8 cellular contexts compared by ENCODE assay signal in genomic region chr2:113604085-113604477, GRCh38. TPM values are rescaled to one million over a fixed set of nuclear protein-coding genes. Genes with fewer than 3 reads are reported as not detected.
A peak's percentile ranks its signal among the peaks of the same experiment; 100 is the strongest.
DNase-seq lines count a peak whose midpoint lies in the region; ATAC-seq and TF ChIP-seq lines count a peak whose summit lies in the region.
"Not testable (repeated sequence)": the region's sequence is repeated elsewhere in the genome, so short reads cannot be mapped to it uniquely, and the experiment has no call there.

No MANE protein-coding gene starts in this region.

- not testable (repeated sequence) for H3K36me3 Mint-ChIP-seq in activated CD8-positive, alpha-beta T cell treated with anti-CD3 and anti-CD28 coated beads for 36 hours (ENCODE audit: low read depth); neural progenitor cell

- POLR2A ChIA-PET in activated CD8-positive, alpha-beta T cell treated with anti-CD3 and anti-CD28 coated beads for 36 hours (lab: Charles Lee), result interaction anchor here (1.5 kb wide), 1 partner anchor 96 kb away, joined by 3 read pairs; no protein-coding TSS in a partner anchor

- H3K4me3 Mint-ChIP-seq in activated CD8-positive, alpha-beta T cell treated with anti-CD3 and anti-CD28 coated beads for 36 hours, result peak overlapping the region; percentile 92
- peak overlapping the region; percentile 88 for H3K4me3 Mint-ChIP-seq in neural progenitor cell

- intact Hi-C loops in activated CD8-positive, alpha-beta T cell treated with anti-CD3 and anti-CD28 coated beads for 36 hours (cut with micrococcal nuclease), result loop anchor here (5.0 kb wide), 1 partner anchor 88 kb away; no protein-coding TSS in a partner anchor
- intact Hi-C loops in left ventricle myocardium inferior (cut with micrococcal nuclease), result not testable (repeated sequence)

- DNase-seq in AG10803 (ENCODE audit: low read depth) (peak; percentile 92), MM.1S (peak; percentile 95), left ventricle myocardium inferior (peak; percentile 92), neural progenitor cell (ENCODE audit: low spot score) (peak; percentile 90)
- peak; percentile 96 for DNase-seq in activated CD8-positive, alpha-beta T cell treated with anti-CD3 and anti-CD28 coated beads for 36 hours
- DNase-seq in caudate nucleus (lab: John Stamatoyannopoulos, UW), result not testable (repeated sequence)
- peak; percentile 82 for DNase-seq in stimulated activated CD8-positive, alpha-beta memory T cell treated with anti-CD3 and anti-CD28 coated beads, Interleukin-15, amount 100 ng/mL, for 1 hour (ENCODE audit: low read depth)

- not testable (repeated sequence) for H3K36me3 ChIP-seq in MM.1S (replicated peaks; ENCODE audit: insufficient read depth, low read length); left ventricle myocardium inferior; neural progenitor cell

- peak overlapping the region; percentile 62; the same call in 1 of the 2 replicates for H3K9ac ChIP-seq in MM.1S (ENCODE audit: low read length)
- not testable (repeated sequence) for H3K9ac ChIP-seq in neural progenitor cell

- H3K4me2 ChIP-seq in MM.1S (ENCODE audit: low read depth, low read length), result not testable (repeated sequence)
- H3K4me2 ChIP-seq in neural progenitor cell, result peak overlapping the region; percentile 47

- H3K4me1 Mint-ChIP-seq in activated CD8-positive, alpha-beta T cell treated with anti-CD3 and anti-CD28 coated beads for 36 hours (ENCODE audit: low read depth); neural progenitor cell: not testable (repeated sequence)

- not testable (repeated sequence) for H3K4me1 ChIP-seq in MM.1S (ENCODE audit: low read length); left ventricle myocardium inferior; neural progenitor cell

- H3K79me2 ChIP-seq in MM.1S (ENCODE audit: low read length); neural progenitor cell (ENCODE audit: low read depth): not testable (repeated sequence)

- not testable (repeated sequence) for H3K9me2 ChIP-seq in MM.1S (replicated peaks; ENCODE audit: insufficient read depth, low read length)

- H3K4me3 ChIP-seq in AG10803 (ENCODE audit: low read length) (peak overlapping the region; percentile 58), MM.1S (ENCODE audit: low read length) (peak overlapping the region; percentile 59; the same call in 1 of the 2 replicates), left ventricle myocardium inferior (peak overlapping the region; percentile 70), neural progenitor cell (peak overlapping the region; percentile 60)

- CTCF ChIA-PET in activated CD8-positive, alpha-beta T cell treated with anti-CD3 and anti-CD28 coated beads for 36 hours (lab: Charles Lee), result interaction anchor here (0.6 to 2.4 kb wide), 12 partner anchors 69 to 384 kb away, joined by 3 to 16 read pairs (median 3); partner anchors contain the start of gene SLC35F5

- TF ChIP-seq CTCF in AG10803 (conservative IDR thresholded peaks at IDR 0.05; ENCODE audit: low read length) (peak; percentile 83), MM.1S (IDR thresholded peaks at IDR 0.05; ENCODE audit: low read length) (peak; percentile 80), left ventricle myocardium inferior (IDR thresholded peaks at IDR 0.05; ENCODE audit: borderline replicate concordance) (peak; percentile 90), neural progenitor cell (IDR thresholded peaks at IDR 0.05) (peak; percentile 81)
- peak; percentile 100 for TF ChIP-seq CTCF in activated CD8-positive, alpha-beta T cell treated with anti-CD3 and anti-CD28 coated beads for 36 hours (IDR thresholded peaks at IDR 0.05)

- H3K9me3 ChIP-seq in MM.1S (replicated peaks; ENCODE audit: insufficient read depth, low read length); left ventricle myocardium inferior (replicated peaks); neural progenitor cell (ENCODE audit: low read depth): not testable (repeated sequence)

- peak; percentile 24 for ATAC-seq in GM19463 (IDR thresholded peaks at IDR 0.05; ENCODE audit: unreplicated experiment)
- ATAC-seq in activated CD8-positive, alpha-beta T cell treated with anti-CD3 and anti-CD28 coated beads for 36 hours, result peak; percentile 28

- H2AFZ ChIP-seq in MM.1S (ENCODE audit: low read length); neural progenitor cell (replicated peaks): not testable (repeated sequence)

- not testable (repeated sequence) for H3F3A ChIP-seq in MM.1S (ENCODE audit: insufficient read depth, low read length); neural progenitor cell (ENCODE audit: low read depth)

- not testable (repeated sequence) for H4K20me1 ChIP-seq in MM.1S (ENCODE audit: insufficient read depth, low read length); neural progenitor cell (ENCODE audit: low read depth)

- peak overlapping the region; percentile 98 for H3K27ac Mint-ChIP-seq in activated CD8-positive, alpha-beta T cell treated with anti-CD3 and anti-CD28 coated beads for 36 hours
- not testable (repeated sequence) for H3K27ac Mint-ChIP-seq in neural progenitor cell

- not testable (repeated sequence) for H3K27me3 Mint-ChIP-seq in activated CD8-positive, alpha-beta T cell treated with anti-CD3 and anti-CD28 coated beads for 36 hours; neural progenitor cell (ENCODE audit: insufficient read depth, low read depth)

- not testable (repeated sequence) for H3K27me3 ChIP-seq in MM.1S (replicated peaks; ENCODE audit: insufficient read depth, low read length); left ventricle myocardium inferior (ENCODE audit: low read depth); neural progenitor cell

- not testable (repeated sequence) for H3K9me3 Mint-ChIP-seq in activated CD8-positive, alpha-beta T cell treated with anti-CD3 and anti-CD28 coated beads for 36 hours; neural progenitor cell

- peak overlapping the region; percentile 64; the same call in 1 of the 2 replicates for H3K27ac ChIP-seq in MM.1S (ENCODE audit: low read length)
- peak overlapping the region; percentile 87 for H3K27ac ChIP-seq in caudate nucleus (ENCODE audit: low read depth, low read length)
- peak overlapping the region; percentile 94 for H3K27ac ChIP-seq in left ventricle myocardium inferior (replicated peaks)
- H3K27ac ChIP-seq in neural progenitor cell, result peak overlapping the region; percentile 80

RNA-seq across cellular contexts. Expression of gene RABL2A, which starts 23.0 kb away (rescaled TPM):
- 10 to 100 TPM; 11.8 TPM for total RNA-seq in activated CD8-positive, alpha-beta T cell treated with anti-CD3 and anti-CD28 coated beads for 36 hours
- total RNA-seq in left ventricle myocardium inferior (6.9 TPM), neural progenitor cell (ENCODE audit: low replicate concordance) (13.4 and 18.7 TPM in 2 replicates)
